ENCODE assay signal across 8 cellular contexts in the genomic region with DNA sequence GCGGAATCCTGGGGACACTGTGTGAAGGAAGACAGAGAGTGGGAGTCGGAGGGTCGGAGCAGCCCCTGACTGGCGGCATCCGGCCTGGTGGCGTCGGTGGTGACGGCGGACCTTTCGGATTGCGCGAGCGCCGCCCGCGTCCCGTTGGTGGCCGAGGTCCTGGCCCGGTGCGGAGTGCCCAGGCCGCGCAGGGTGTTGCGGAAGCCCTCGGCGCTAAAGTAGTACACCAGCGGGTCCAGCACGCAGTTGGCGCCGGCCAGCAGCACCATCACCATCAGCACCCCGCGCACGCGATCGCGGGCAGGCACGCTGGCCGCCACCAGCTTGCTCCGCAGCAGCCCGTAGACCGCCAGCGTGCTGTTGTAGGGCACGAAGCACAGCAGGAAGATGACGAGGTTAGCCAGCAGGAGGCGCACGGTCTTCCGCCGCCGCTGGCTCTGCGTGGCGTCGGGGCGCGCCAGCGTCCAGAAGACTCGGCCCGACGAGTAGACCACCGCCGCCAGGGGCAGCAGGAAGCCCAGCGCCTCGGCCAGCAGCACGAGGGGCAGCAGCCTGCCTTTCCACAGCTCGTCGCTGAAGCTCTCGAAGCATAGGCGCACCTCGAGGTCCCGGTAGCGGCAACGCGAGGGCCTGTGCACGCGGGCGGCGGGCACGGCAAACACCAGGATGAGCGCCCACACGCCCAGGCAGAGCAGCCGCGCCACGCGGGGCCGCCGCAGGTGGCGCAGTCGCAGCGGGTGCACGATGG. TPM values are rescaled to one million over a fixed set of nuclear protein-coding genes. Genes with fewer than 3 reads are reported as not detected.
DNase-seq lines count a peak whose midpoint lies in the region; ATAC-seq and TF ChIP-seq lines count a peak whose summit lies in the region.

No MANE protein-coding gene starts in this region.

- H3K27ac ChIP-seq in HUES6 (ENCODE audit: low read depth, low read length) = no peak overlapping the region

- H3K4me1 ChIP-seq in HUES6 (ENCODE audit: control insufficient read depth, insufficient read depth, low read length) = peaks cover 10% of the 10 kb centered on the region
- H3K4me1 ChIP-seq in adipocyte (ENCODE audit: control insufficient read depth, insufficient read depth, low read length) = no peaks in the 10 kb centered on the region
- H3K4me1 ChIP-seq in HAP-1 = no peaks in the 10 kb centered on the region

- H3K4me3 ChIP-seq in HUES6 (ENCODE audit: low read depth, low read length) (peak overlapping the region; percentile 49; the same call in 1 of the 2 replicates), adipocyte (ENCODE audit: low read length) (peak overlapping the region; percentile 53), iPS-11a (ENCODE audit: low read depth, low read length) (peak overlapping the region; percentile 18), HAP-1 (no peak overlapping the region)

- H3K27ac Mint-ChIP-seq in Calu3 (ENCODE audit: unreplicated experiment) = no peak overlapping the region

- no TSS peak for BruUV-seq in Calu3 (replicated peaks; lab: Mats Ljungman, UMichigan)

- no peaks in the 10 kb centered on the region for H3K36me3 ChIP-seq in HUES6 (ENCODE audit: control insufficient read depth, insufficient read depth, low read length)
- no peaks in the 10 kb centered on the region for H3K36me3 ChIP-seq in adipocyte (ENCODE audit: control insufficient read depth, insufficient read depth, low read length, severe bottlenecking)
- H3K36me3 ChIP-seq in HAP-1 (replicated peaks) = no peaks in the 10 kb centered on the region

- H3K9me3 Mint-ChIP-seq in Calu3 (ENCODE audit: low read depth, unreplicated experiment) = no peaks in the 10 kb centered on the region

- no peaks in the 10 kb centered on the region for H3K4me1 Mint-ChIP-seq in Calu3 (ENCODE audit: low read depth, unreplicated experiment)

- no peaks in the 10 kb centered on the region for H3K27me3 Mint-ChIP-seq in Calu3 (ENCODE audit: unreplicated experiment)

- H3K9ac ChIP-seq in HUES6 (ENCODE audit: low read length) (peak overlapping the region; percentile 20), adipocyte (ENCODE audit: low read length) (peak overlapping the region; percentile 39)

- H3K9me3 ChIP-seq in HUES6 (ENCODE audit: control insufficient read depth, insufficient read depth, low read depth, low read length) (no peaks in the 10 kb centered on the region), adipocyte (ENCODE audit: control insufficient read depth, low read length) (no peaks in the 10 kb centered on the region), HAP-1 (no peaks in the 10 kb centered on the region)

- CTCF ChIA-PET in Calu3 (lab: Charles Lee) = no interaction called here

- no peaks in the 10 kb centered on the region for H3K36me3 Mint-ChIP-seq in Calu3 (ENCODE audit: insufficient read depth, unreplicated experiment)

- intact Hi-C loops in Calu3 (cut with micrococcal nuclease; ENCODE audit: unreplicated experiment) = no loop called here

- H3K27me3 ChIP-seq in HUES6 (ENCODE audit: control insufficient read depth, insufficient read depth, low read length) (peaks cover 22% of the 10 kb centered on the region), adipocyte (replicated peaks; ENCODE audit: control insufficient read depth, insufficient read depth, low read length) (peaks cover 4% of the 10 kb centered on the region), HAP-1 (ENCODE audit: low read depth) (no peaks in the 10 kb centered on the region)

- no peak for DNase-seq in adipocyte (ENCODE audit: low read depth)
- DNase-seq in stimulated activated CD4-positive, alpha-beta T cell treated with anti-CD3 and anti-CD28 coated beads, Interleukin-2, amount 100 ng/mL, for 24 hours = peak; percentile 65 to 72
- DNase-seq in Calu3 = no peak
- DNase-seq in amniotic stem cell (lab: John Stamatoyannopoulos, UW) = no peak
- no peak for DNase-seq in HAP-1 (ENCODE audit: low spot score in 2 of 2)

- no peak overlapping the region for H3K4me3 Mint-ChIP-seq in Calu3 (ENCODE audit: low read depth, unreplicated experiment)

- in situ Hi-C loops in HAP-1 (cut with MboI; ENCODE audit: low sequenced_read_pairs) = no loop called here

- ATAC-seq in HG03280 (IDR thresholded peaks at IDR 0.05; ENCODE audit: unreplicated experiment) = no peak

- TF ChIP-seq CTCF in Calu3 (IDR thresholded peaks at IDR 0.05; ENCODE audit: unreplicated experiment) = no peak

RNA-seq across cellular contexts. Expression of a gene that starts 13.1 kb away (rescaled TPM):
- 164 and 165 TPM in 2 replicates for total RNA-seq in Calu3 (2022)

RNA-seq across cellular contexts. Expression of a gene that starts 15.4 kb away (rescaled TPM):
- total RNA-seq in Calu3 (2022) = 2.5 and 3.2 TPM in 2 replicates

RNA-seq across cellular contexts. Expression of a gene that starts 26.9 kb away (rescaled TPM):
- 2.9 and 4.1 TPM in 2 replicates for total RNA-seq in Calu3 (2022)

RNA-seq across cellular contexts. Expression of a gene that starts 42.6 kb away (rescaled TPM):
- total RNA-seq in Calu3 (2022) = 24.9 and 26.6 TPM in 2 replicates

RNA-seq across cellular contexts. Expression of a gene that starts 52.2 kb away (rescaled TPM):
- 86.1 and 88.5 TPM in 2 replicates for total RNA-seq in Calu3 (2022)

Comparison
In these comparisons a context has a peak if more than half of its experiments do, and no peak if none do; other contexts are left out.
1. DNase-seq: peak in stimulated activated CD4-positive, alpha-beta T cell treated with anti-CD3 and anti-CD28 coated beads, Interleukin-2, amount 100 ng/mL, for 24 hours (2 of 2); none in adipocyte (single experiment), Calu3 (single experiment), amniotic stem cell (single experiment) and HAP-1 (0 of 2).